In genomic region chr20:24828992-24829648, GRCh38 we compare ENCODE assay signal across 26 cellular contexts.
"Had no signal": no experiment of that assay in that cellular context is flagged by ENCODE, and none has a peak within 500 bp of the region (broad histone marks: within the 10 kb centered on the region; RNA-seq: fewer than 3 reads in every experiment).

No MANE protein-coding gene starts in this region.

- H3K36me3 Mint-ChIP-seq: activated naive CD4-positive, alpha-beta T cell treated with anti-CD3 and anti-CD28 coated beads, Interleukin-2, amount 50 U/mL, for 24 hours; brain had no signal

- DNase-seq: activated CD4-positive, alpha-beta T cell treated with anti-CD3 and anti-CD28 coated beads for 4 hours; activated CD4-positive, CD25-positive, alpha-beta regulatory T cell; activated CD8-positive, alpha-beta T cell treated with anti-CD3 and anti-CD28 coated beads for 36 hours; activated T-cell treated with anti-CD3 and anti-CD28 coated beads, Interleukin-2, amount 50 U/mL, for 72 hours; amygdala; NCI-H1092 treated with DMSO at 0.1 percent for 48 hours; NCI-H1417 treated with DMSO at 0.1 percent for 48 hours; NCI-H1694; NCI-H2029; NCI-H2107; NCI-H345; NCI-H510A; NCI-H526 treated with DMSO at 0.1 percent for 48 hours; NK-92 treated with Interleukin-12 subunit alpha and Interleukin-12 subunit beta, amount 100 ng/mL, for 24 hours; OCI-M1; Right ventricle myocardium superior; RPMI8226; SJCRH30; SK-N-SH; T-helper 1 cell had no signal

- H3K27ac ChIP-seq: KMS-11, SJCRH30, VCaP had no signal

- H3K4me3 Mint-ChIP-seq: activated CD8-positive, alpha-beta T cell treated with anti-CD3 and anti-CD28 coated beads for 36 hours; activated naive CD4-positive, alpha-beta T cell treated with anti-CD3 and anti-CD28 coated beads, Interleukin-2, amount 50 U/mL, for 24 hours; activated T-cell treated with anti-CD3 and anti-CD28 coated beads, Interleukin-2, amount 50 U/mL, for 72 hours; brain; central memory CD8-positive, alpha-beta T cell had no signal

- H3K4me2 ChIP-seq: KMS-11, SK-N-SH had no signal

- H3K27ac Mint-ChIP-seq: activated CD8-positive, alpha-beta T cell treated with anti-CD3 and anti-CD28 coated beads for 36 hours; activated naive CD4-positive, alpha-beta T cell treated with anti-CD3 and anti-CD28 coated beads, Interleukin-2, amount 50 U/mL, for 24 hours; activated T-cell treated with anti-CD3 and anti-CD28 coated beads, Interleukin-2, amount 50 U/mL, for 72 hours; brain had no signal

- H3K9me2 ChIP-seq: SK-N-SH had no signal

- H3K27me3 Mint-ChIP-seq: activated CD8-positive, alpha-beta T cell treated with anti-CD3 and anti-CD28 coated beads for 36 hours; activated naive CD4-positive, alpha-beta T cell treated with anti-CD3 and anti-CD28 coated beads, Interleukin-2, amount 50 U/mL, for 24 hours; central memory CD8-positive, alpha-beta T cell had no signal

- H3K36me3 ChIP-seq: SJCRH30 had no signal

- ATAC-seq: activated CD8-positive, alpha-beta T cell treated with anti-CD3 and anti-CD28 coated beads for 36 hours; activated T-cell treated with anti-CD3 and anti-CD28 coated beads, Interleukin-2, amount 50 U/mL, for 72 hours; Panc1 had no signal

- H3K9me3 Mint-ChIP-seq: activated CD8-positive, alpha-beta T cell treated with anti-CD3 and anti-CD28 coated beads for 36 hours; activated naive CD4-positive, alpha-beta T cell treated with anti-CD3 and anti-CD28 coated beads, Interleukin-2, amount 50 U/mL, for 24 hours; activated T-cell treated with anti-CD3 and anti-CD28 coated beads, Interleukin-2, amount 50 U/mL, for 72 hours; central memory CD8-positive, alpha-beta T cell had no signal

- H3K9ac ChIP-seq: KMS-11, SK-N-SH had no signal

- H3K4me3 ChIP-seq: SJCRH30 had no signal

- H3K4me1 Mint-ChIP-seq: activated naive CD4-positive, alpha-beta T cell treated with anti-CD3 and anti-CD28 coated beads, Interleukin-2, amount 50 U/mL, for 24 hours; brain; central memory CD8-positive, alpha-beta T cell had no signal

- H3K4me1 ChIP-seq: SJCRH30 had no signal

- H3K9me3 ChIP-seq: SJCRH30, SK-N-SH had no signal
